Comparison of ENCODE assay signal across 24 cellular contexts in genomic region chr5:175034924-175035323, GRCh38.
"Had no signal": no experiment of that assay in that cellular context is flagged by ENCODE, and none has a peak within 500 bp of the region (broad histone marks: within the 10 kb centered on the region; RNA-seq: fewer than 3 reads in every experiment).

No MANE protein-coding gene starts in this region.

- H3K4me1 ChIP-seq: SJSA1 had no signal

- ATAC-seq: T-cell had no signal

- H3K27me3 ChIP-seq: MG63, SJSA1 had no signal

- H3K36me3 ChIP-seq: MG63, SJSA1 had no signal

- H3K4me3 ChIP-seq: MG63, SJSA1, SK-N-MC had no signal

- H3K27ac ChIP-seq: SJSA1, SK-N-MC had no signal

- DNase-seq: Karpas-422, KG1, MG63, NCI-H1092, NCI-H1105 treated with DMSO at 0.1 percent for 48 hours, NCI-H1417 treated with DMSO at 0.1 percent for 48 hours, NCI-H146, NCI-H1694 treated with DMSO at 0.1 percent for 48 hours, NCI-H1930, NCI-H2081, NCI-H2107, NCI-H226, NCI-H446, NCI-H510A, NCI-H524 treated with DMSO at 0.1 percent for 48 hours, NCI-H69, NCI-H774, Right ventricle myocardium superior, RPMI8226, SIG-M5, T-cell had no signal

- FAIRE-seq: RCC 7860 had no signal
